In genomic region chr10:102868976-102869289, GRCh38 we compare ENCODE assay signal across 1 cellular context.
TF ChIP-seq lines count a peak whose summit lies in the region.

No MANE protein-coding gene starts in this region.

TF ChIP-seq in HepG2, 621 proteins besides CTCF, POLR2A, EP300 and RAD21:
- TF ChIP-seq, protein P1, sequence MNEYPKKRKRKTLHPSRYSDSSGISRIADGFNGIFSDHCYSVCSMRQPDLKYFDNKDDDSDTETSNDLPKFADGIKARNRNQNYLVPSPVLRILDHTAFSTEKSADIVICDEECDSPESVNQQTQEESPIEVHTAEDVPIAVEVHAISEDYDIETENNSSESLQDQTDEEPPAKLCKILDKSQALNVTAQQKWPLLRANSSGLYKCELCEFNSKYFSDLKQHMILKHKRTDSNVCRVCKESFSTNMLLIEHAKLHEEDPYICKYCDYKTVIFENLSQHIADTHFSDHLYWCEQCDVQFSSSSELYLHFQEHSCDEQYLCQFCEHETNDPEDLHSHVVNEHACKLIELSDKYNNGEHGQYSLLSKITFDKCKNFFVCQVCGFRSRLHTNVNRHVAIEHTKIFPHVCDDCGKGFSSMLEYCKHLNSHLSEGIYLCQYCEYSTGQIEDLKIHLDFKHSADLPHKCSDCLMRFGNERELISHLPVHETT (CRISPR knock-in tag; conservative IDR thresholded peaks at IDR 0.05), result no peak
- TF ChIP-seq ZBTB7B (CRISPR knock-in tag; IDR thresholded peaks at IDR 0.05) (no peak), TBX2 (CRISPR knock-in tag; IDR thresholded peaks at IDR 0.05; ENCODE audit: borderline replicate concordance) (no peak), PRPF4 (IDR thresholded peaks at IDR 0.05; ENCODE audit: low read depth, low read length, poor library complexity, severe bottlenecking) (no peak)
TF ChIP-seq in HepG2: peak in this region for 0.
